1 cellular context compared by ENCODE assay signal in the genomic region with DNA sequence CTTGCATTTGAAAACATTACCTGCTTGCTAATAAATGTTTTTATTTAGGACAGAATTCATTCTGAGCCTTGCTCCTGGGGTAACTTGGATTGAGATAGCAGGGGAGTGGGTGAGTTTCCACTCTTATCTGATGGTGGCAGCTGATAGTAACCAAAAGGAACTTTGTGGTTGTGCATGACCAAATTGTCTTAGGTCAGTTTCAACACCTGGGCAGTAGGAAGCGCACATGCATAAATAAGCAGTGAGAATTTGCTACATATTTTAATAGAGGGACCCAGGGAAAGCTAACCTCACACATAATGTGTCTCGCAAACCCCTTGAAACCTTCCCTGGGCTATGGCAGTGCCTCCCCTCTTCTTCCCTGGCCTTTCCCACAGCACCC.
A peak's percentile ranks its signal among the peaks of the same experiment; 100 is the strongest.
TF ChIP-seq lines count a peak whose summit lies in the region.

No MANE protein-coding gene starts in this region.

TF ChIP-seq in GM12878, 131 proteins besides CTCF, POLR2A, EP300 and RAD21 (continued from another document):
- TF ChIP-seq, protein P1, sequence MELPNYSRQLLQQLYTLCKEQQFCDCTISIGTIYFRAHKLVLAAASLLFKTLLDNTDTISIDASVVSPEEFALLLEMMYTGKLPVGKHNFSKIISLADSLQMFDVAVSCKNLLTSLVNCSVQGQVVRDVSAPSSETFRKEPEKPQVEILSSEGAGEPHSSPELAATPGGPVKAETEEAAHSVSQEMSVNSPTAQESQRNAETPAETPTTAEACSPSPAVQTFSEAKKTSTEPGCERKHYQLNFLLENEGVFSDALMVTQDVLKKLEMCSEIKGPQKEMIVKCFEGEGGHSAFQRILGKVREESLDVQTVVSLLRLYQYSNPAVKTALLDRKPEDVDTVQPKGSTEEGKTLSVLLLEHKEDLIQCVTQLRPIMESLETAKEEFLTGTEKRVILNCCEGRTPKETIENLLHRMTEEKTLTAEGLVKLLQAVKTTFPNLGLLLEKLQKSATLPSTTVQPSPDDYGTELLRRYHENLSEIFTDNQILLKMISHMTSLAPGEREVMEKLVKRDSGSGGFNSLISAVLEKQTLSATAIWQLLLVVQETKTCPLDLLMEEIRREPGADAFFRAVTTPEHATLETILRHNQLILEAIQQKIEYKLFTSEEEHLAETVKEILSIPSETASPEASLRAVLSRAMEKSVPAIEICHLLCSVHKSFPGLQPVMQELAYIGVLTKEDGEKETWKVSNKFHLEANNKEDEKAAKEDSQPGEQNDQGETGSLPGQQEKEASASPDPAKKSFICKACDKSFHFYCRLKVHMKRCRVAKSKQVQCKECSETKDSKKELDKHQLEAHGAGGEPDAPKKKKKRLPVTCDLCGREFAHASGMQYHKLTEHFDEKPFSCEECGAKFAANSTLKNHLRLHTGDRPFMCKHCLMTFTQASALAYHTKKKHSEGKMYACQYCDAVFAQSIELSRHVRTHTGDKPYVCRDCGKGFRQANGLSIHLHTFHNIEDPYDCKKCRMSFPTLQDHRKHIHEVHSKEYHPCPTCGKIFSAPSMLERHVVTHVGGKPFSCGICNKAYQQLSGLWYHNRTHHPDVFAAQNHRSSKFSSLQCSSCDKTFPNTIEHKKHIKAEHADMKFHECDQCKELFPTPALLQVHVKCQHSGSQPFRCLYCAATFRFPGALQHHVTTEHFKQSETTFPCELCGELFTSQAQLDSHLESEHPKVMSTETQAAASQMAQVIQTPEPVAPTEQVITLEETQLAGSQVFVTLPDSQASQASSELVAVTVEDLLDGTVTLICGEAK (IDR thresholded peaks at IDR 0.05; ENCODE audit: borderline replicate concordance): no peak
- TF ChIP-seq, protein P2, sequence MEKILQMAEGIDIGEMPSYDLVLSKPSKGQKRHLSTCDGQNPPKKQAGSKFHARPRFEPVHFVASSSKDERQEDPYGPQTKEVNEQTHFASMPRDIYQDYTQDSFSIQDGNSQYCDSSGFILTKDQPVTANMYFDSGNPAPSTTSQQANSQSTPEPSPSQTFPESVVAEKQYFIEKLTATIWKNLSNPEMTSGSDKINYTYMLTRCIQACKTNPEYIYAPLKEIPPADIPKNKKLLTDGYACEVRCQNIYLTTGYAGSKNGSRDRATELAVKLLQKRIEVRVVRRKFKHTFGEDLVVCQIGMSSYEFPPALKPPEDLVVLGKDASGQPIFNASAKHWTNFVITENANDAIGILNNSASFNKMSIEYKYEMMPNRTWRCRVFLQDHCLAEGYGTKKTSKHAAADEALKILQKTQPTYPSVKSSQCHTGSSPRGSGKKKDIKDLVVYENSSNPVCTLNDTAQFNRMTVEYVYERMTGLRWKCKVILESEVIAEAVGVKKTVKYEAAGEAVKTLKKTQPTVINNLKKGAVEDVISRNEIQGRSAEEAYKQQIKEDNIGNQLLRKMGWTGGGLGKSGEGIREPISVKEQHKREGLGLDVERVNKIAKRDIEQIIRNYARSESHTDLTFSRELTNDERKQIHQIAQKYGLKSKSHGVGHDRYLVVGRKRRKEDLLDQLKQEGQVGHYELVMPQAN (conservative IDR thresholded peaks at IDR 0.05): no peak
- TF ChIP-seq IKZF1 (conservative IDR thresholded peaks at IDR 0.05): peak; percentile 86
- TF ChIP-seq RFX5 (IDR thresholded peaks at IDR 0.05; ENCODE audit: low read depth, low read length): no peak
- TF ChIP-seq, protein P3, sequence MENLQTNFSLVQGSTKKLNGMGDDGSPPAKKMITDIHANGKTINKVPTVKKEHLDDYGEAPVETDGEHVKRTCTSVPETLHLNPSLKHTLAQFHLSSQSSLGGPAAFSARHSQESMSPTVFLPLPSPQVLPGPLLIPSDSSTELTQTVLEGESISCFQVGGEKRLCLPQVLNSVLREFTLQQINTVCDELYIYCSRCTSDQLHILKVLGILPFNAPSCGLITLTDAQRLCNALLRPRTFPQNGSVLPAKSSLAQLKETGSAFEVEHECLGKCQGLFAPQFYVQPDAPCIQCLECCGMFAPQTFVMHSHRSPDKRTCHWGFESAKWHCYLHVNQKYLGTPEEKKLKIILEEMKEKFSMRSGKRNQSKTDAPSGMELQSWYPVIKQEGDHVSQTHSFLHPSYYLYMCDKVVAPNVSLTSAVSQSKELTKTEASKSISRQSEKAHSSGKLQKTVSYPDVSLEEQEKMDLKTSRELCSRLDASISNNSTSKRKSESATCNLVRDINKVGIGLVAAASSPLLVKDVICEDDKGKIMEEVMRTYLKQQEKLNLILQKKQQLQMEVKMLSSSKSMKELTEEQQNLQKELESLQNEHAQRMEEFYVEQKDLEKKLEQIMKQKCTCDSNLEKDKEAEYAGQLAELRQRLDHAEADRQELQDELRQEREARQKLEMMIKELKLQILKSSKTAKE (IDR thresholded peaks at IDR 0.05; ENCODE audit: low read depth, poor library complexity, severe bottlenecking): no peak
- no peak for TF ChIP-seq MYB (IDR thresholded peaks at IDR 0.05; ENCODE audit: borderline replicate concordance, low read depth, low read length)
- peak; percentile 53; the same call in 1 of the 2 replicates for TF ChIP-seq MTA3 (IDR thresholded peaks at IDR 0.05; ENCODE audit: borderline replicate concordance, low read length)
- no peak for TF ChIP-seq ZNF274 (IDR thresholded peaks at IDR 0.05; ENCODE audit: insufficient read depth, insufficient read length)
